ENCODE assay signal across 8 cellular contexts in genomic region chr1:44739361-44740178, GRCh38. TPM values are rescaled to one million over a fixed set of nuclear protein-coding genes. Genes with fewer than 3 reads are reported as not detected.
DNase-seq lines count a peak whose midpoint lies in the region; ATAC-seq lines count a peak whose summit lies in the region.

TSS of gene KIF2C (plus strand) at chr1:44739837. CDS start at chr1:44739933, 96 bp downstream.

- peak within 1 kb of the TSS; percentile 92 for H3K27ac Mint-ChIP-seq in activated CD4-positive, alpha-beta T cell treated with anti-CD3 and anti-CD28 coated beads, Interleukin-2, amount 10 ng/mL, durations not matched to agents 7 days and 5 days

- no peaks in the 10 kb centered on the region for H3K27me3 Mint-ChIP-seq in activated CD4-positive, alpha-beta T cell treated with anti-CD3 and anti-CD28 coated beads, Interleukin-2, amount 10 ng/mL, durations not matched to agents 7 days and 5 days

- peak within 1 kb of the TSS; percentile 83 for H3K4me3 ChIP-seq in BLaER1

- H3K4me2 ChIP-seq in BLaER1, result peak within 1 kb of the TSS; percentile 92

- peak within 1 kb of the TSS; percentile 87 for H3K9ac ChIP-seq in BLaER1

- H3K27ac ChIP-seq in BLaER1, result peak within 1 kb of the TSS; percentile 85

- 0 out of 2 replicates have a peak, but pooled peaks cover 5% of the 10 kb centered on the region for H3K9me3 ChIP-seq in BLaER1

- H3K4me1 Mint-ChIP-seq in activated CD4-positive, alpha-beta T cell treated with anti-CD3 and anti-CD28 coated beads, Interleukin-2, amount 10 ng/mL, durations not matched to agents 7 days and 5 days, result peaks cover 40% of the 10 kb centered on the region

- peaks cover 34% of the 10 kb centered on the region for H3K36me3 ChIP-seq in BLaER1

- H3K9me3 Mint-ChIP-seq in activated CD4-positive, alpha-beta T cell treated with anti-CD3 and anti-CD28 coated beads, Interleukin-2, amount 10 ng/mL, durations not matched to agents 7 days and 5 days, result no peaks in the 10 kb centered on the region

- CTCF ChIA-PET in activated CD4-positive, alpha-beta T cell treated with anti-CD3 and anti-CD28 coated beads, Interleukin-2, amount 10 ng/mL, durations not matched to agents 7 days and 5 days (lab: Charles Lee), result interaction anchor here (1.6 to 1.9 kb wide), 2 partner anchors 8 to 36 kb away, joined by 5 to 12 read pairs; partner anchors contain the start of genes RNU5D-1 and RPS8

- H3K36me3 Mint-ChIP-seq in activated CD4-positive, alpha-beta T cell treated with anti-CD3 and anti-CD28 coated beads, Interleukin-2, amount 10 ng/mL, durations not matched to agents 7 days and 5 days (ENCODE audit: low read depth), result peaks cover 30% of the 10 kb centered on the region

- ATAC-seq in GM19328 (IDR thresholded peaks at IDR 0.05; ENCODE audit: unreplicated experiment) (peak; percentile 97), HG03520 (IDR thresholded peaks at IDR 0.05; ENCODE audit: unreplicated experiment) (peak; percentile 92)

- peak within 1 kb of the TSS; percentile 93 for H3K4me3 Mint-ChIP-seq in activated CD4-positive, alpha-beta T cell treated with anti-CD3 and anti-CD28 coated beads, Interleukin-2, amount 10 ng/mL, durations not matched to agents 7 days and 5 days

- peaks cover 34% of the 10 kb centered on the region for H3K4me1 ChIP-seq in BLaER1

- DNase-seq in NCI-H69 (lab: John Stamatoyannopoulos, UW) (peak; percentile 96), dedifferentiated amniotic fluid mesenchymal stem cell (ENCODE audit: extremely low spot score) (peak; percentile 96), left kidney (ENCODE audit: low read depth, low spot score) (peak; percentile 99)
- peak; percentile 97 for DNase-seq in activated CD4-positive, alpha-beta T cell treated with anti-CD3 and anti-CD28 coated beads, Interleukin-2, amount 10 ng/mL, durations not matched to agents 7 days and 5 days
- peak; percentile 98 to 99 for DNase-seq in stimulated activated CD4-positive, alpha-beta T cell treated with anti-CD3 and anti-CD28 coated beads, Interleukin-2, amount 100 ng/mL, for 24 hours

- POLR2A ChIA-PET in activated CD4-positive, alpha-beta T cell treated with anti-CD3 and anti-CD28 coated beads, Interleukin-2, amount 10 ng/mL, durations not matched to agents 7 days and 5 days (lab: Charles Lee), result interaction anchor here (1.0 to 1.1 kb wide), 2 partner anchors 18 to 20 kb away, joined by 3 to 4 read pairs; no protein-coding TSS in a partner anchor

- H3K27me3 ChIP-seq in BLaER1, result no peaks in the 10 kb centered on the region

- H4K20me1 ChIP-seq in BLaER1, result no peaks in the 10 kb centered on the region; the same call in 1 of the 2 replicates

RNA-seq across cellular contexts. Expression of gene KIF2C, which starts in this region (rescaled TPM):
- total RNA-seq in activated CD4-positive, alpha-beta T cell treated with anti-CD3 and anti-CD28 coated beads, Interleukin-2, amount 10 ng/mL, durations not matched to agents 7 days and 5 days, result 100 to 1,000 TPM; 110 to 121 TPM

Comparison
In these comparisons a context has a peak if more than half of its experiments do, and no peak if none do; other contexts are left out.
1. Peak in every context shown above with its lines: DNase-seq, ATAC-seq, H3K4me3 ChIP-seq and H3K27ac ChIP-seq.